In genomic region chr22:31943206-31943975, GRCh38 we compare ENCODE assay signal across 8 cellular contexts. TPM values are rescaled to one million over a fixed set of nuclear protein-coding genes. Genes with fewer than 3 reads are reported as not detected.
A peak's percentile ranks its signal among the peaks of the same experiment; 100 is the strongest.
DNase-seq lines count a peak whose midpoint lies in the region; ATAC-seq lines count a peak whose summit lies in the region.

No MANE protein-coding gene starts in this region.

- H3K9me3 Mint-ChIP-seq in activated T-cell treated with anti-CD3 and anti-CD28 coated beads, Interleukin-2, amount 50 U/mL, for 72 hours, result no peaks in the 10 kb centered on the region
- H3K9me3 Mint-ChIP-seq in stimulated activated naive CD8-positive, alpha-beta T cell treated with anti-CD3 and anti-CD28 coated beads, Interleukin-15, amount 100 ng/mL, for 72 hours, result no peaks in the 10 kb centered on the region

- in situ Hi-C loops in HAP-1 (cut with MboI; ENCODE audit: low sequenced_read_pairs), result loop anchor here (10.0 kb wide), 1 partner anchor 189 kb away; the partner anchor contains the start of genes DEPDC5 and PRR14L

- peaks cover 11% of the 10 kb centered on the region for H3K4me1 ChIP-seq in HAP-1

- DNase-seq in HAP-1 (ENCODE audit: low spot score in 2 of 2) (no peak), HPDE6-E6E7 (ENCODE audit: extremely low spot score) (no peak), NCI-H187 (lab: John Stamatoyannopoulos, UW) (no peak)
- DNase-seq in activated T-cell treated with anti-CD3 and anti-CD28 coated beads, Interleukin-2, amount 50 U/mL, for 72 hours, result no peak
- peak in 1 of 2 donors; percentile 9 for DNase-seq in stimulated activated naive CD8-positive, alpha-beta T cell treated with anti-CD3 and anti-CD28 coated beads, Interleukin-15, amount 100 ng/mL, for 72 hours
- DNase-seq in central memory CD4-positive, alpha-beta T cell, result no peak

- H3K36me3 Mint-ChIP-seq in activated T-cell treated with anti-CD3 and anti-CD28 coated beads, Interleukin-2, amount 50 U/mL, for 72 hours (ENCODE audit: insufficient read depth in 2 of 2), result peaks cover 3% of the 10 kb centered on the region in 2 donors

- H3K9me3 ChIP-seq in HAP-1 (no peaks in the 10 kb centered on the region), iPS-18c (ENCODE audit: control insufficient read depth, insufficient read depth, low read length) (peaks cover 2% of the 10 kb centered on the region)

- H3K4me3 ChIP-seq in HAP-1 (peak overlapping the region; percentile 79), iPS-18c (ENCODE audit: insufficient read depth, low read depth, low read length) (peak overlapping the region; percentile 53)

- ATAC-seq in activated T-cell treated with anti-CD3 and anti-CD28 coated beads, Interleukin-2, amount 50 U/mL, for 72 hours (replicated peaks in 1 of 2), result no peak
- no peak for ATAC-seq in stimulated activated naive CD8-positive, alpha-beta T cell treated with anti-CD3 and anti-CD28 coated beads, Interleukin-15, amount 100 ng/mL, for 72 hours
- no peak for ATAC-seq in GM21576 (IDR thresholded peaks at IDR 0.05; ENCODE audit: unreplicated experiment)

- H3K27ac Mint-ChIP-seq in activated T-cell treated with anti-CD3 and anti-CD28 coated beads, Interleukin-2, amount 50 U/mL, for 72 hours, result peak overlapping the region; percentile 21
- peak overlapping the region; percentile 43 to 98 for H3K27ac Mint-ChIP-seq in stimulated activated naive CD8-positive, alpha-beta T cell treated with anti-CD3 and anti-CD28 coated beads, Interleukin-15, amount 100 ng/mL, for 72 hours

- no peaks in the 10 kb centered on the region for H3K27me3 Mint-ChIP-seq in activated T-cell treated with anti-CD3 and anti-CD28 coated beads, Interleukin-2, amount 50 U/mL, for 72 hours (ENCODE audit: low read depth)
- no peaks in the 10 kb centered on the region for H3K27me3 Mint-ChIP-seq in stimulated activated naive CD8-positive, alpha-beta T cell treated with anti-CD3 and anti-CD28 coated beads, Interleukin-15, amount 100 ng/mL, for 72 hours

- no peaks in the 10 kb centered on the region for H3K27me3 ChIP-seq in HAP-1 (ENCODE audit: low read depth)

- peaks cover 20% of the 10 kb centered on the region for H3K36me3 ChIP-seq in HAP-1 (replicated peaks)

- peak overlapping the region; percentile 90 to 97 for H3K4me3 Mint-ChIP-seq in activated T-cell treated with anti-CD3 and anti-CD28 coated beads, Interleukin-2, amount 50 U/mL, for 72 hours
- peak overlapping the region; percentile 92 to 93 for H3K4me3 Mint-ChIP-seq in stimulated activated naive CD8-positive, alpha-beta T cell treated with anti-CD3 and anti-CD28 coated beads, Interleukin-15, amount 100 ng/mL, for 72 hours

- peaks cover 25% of the 10 kb centered on the region for H3K4me1 Mint-ChIP-seq in activated T-cell treated with anti-CD3 and anti-CD28 coated beads, Interleukin-2, amount 50 U/mL, for 72 hours (ENCODE audit: low read depth)
- H3K4me1 Mint-ChIP-seq in stimulated activated naive CD8-positive, alpha-beta T cell treated with anti-CD3 and anti-CD28 coated beads, Interleukin-15, amount 100 ng/mL, for 72 hours, result peaks cover 37% of the 10 kb centered on the region

RNA-seq across cellular contexts. Expression of gene YWHAH, which starts 0.9 kb away (rescaled TPM):
- 10 to 100 TPM; 74.2 to 76.8 TPM for total RNA-seq in activated T-cell treated with anti-CD3 and anti-CD28 coated beads, Interleukin-2, amount 50 U/mL, for 72 hours
